33 cellular contexts compared by ENCODE assay signal in the genomic region with DNA sequence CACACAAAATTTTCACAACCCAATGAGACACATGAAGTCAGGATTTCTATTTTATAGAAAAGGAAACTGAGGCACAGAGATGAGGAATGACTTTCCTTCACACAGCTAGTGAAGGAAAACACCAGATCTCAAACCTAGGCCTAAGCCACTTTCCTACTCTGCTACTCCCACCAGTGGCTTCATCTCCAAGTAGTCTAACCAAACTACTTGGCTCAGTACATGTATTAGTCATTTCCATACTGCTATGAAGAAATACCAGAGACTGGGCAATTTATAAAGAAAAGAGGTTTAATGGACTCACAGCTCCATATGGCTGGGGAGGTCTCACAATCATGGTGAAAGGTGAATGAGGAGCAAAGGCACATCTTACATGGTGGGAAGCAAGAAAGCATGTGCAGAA.
A peak's percentile ranks its signal among the peaks of the same experiment; 100 is the strongest.
DNase-seq lines count a peak whose midpoint lies in the region; ATAC-seq and TF ChIP-seq lines count a peak whose summit lies in the region.
"Had no signal": no experiment of that assay in that cellular context is flagged by ENCODE, and none has a peak within 500 bp of the region (broad histone marks: within the 10 kb centered on the region; RNA-seq: fewer than 3 reads in every experiment).

No MANE protein-coding gene starts in this region.

- H3K4me3 ChIP-seq in astrocyte of the spinal cord (ENCODE audit: low read depth, low read length): no peak overlapping the region
- no peak overlapping the region for H3K4me3 ChIP-seq in fibroblast of mammary gland (ENCODE audit: control insufficient read depth, low read depth, low read length)
- H3K4me3 ChIP-seq in BE2C (ENCODE audit: low read depth, low read length): no peak overlapping the region
- H3K4me3 ChIP-seq: GM12878, HAP-1, left lung, neural progenitor cell, SJSA1, suprapubic skin, upper lobe of right lung had no signal

- TF ChIP-seq CTCF in astrocyte of the spinal cord (IDR thresholded peaks at IDR 0.05; ENCODE audit: low read depth, low read length) (no peak), fibroblast of mammary gland (conservative IDR thresholded peaks at IDR 0.05; ENCODE audit: control insufficient read depth, insufficient read depth, low read depth, low read length) (no peak), BE2C (IDR thresholded peaks at IDR 0.05; ENCODE audit: low read depth, low read length) (no peak)

- ATAC-seq in GM21576 (IDR thresholded peaks at IDR 0.05; ENCODE audit: unreplicated experiment): no peak
- ATAC-seq: activated naive CD4-positive, alpha-beta T cell treated with anti-CD3 and anti-CD28 coated beads, Interleukin-2, amount 50 U/mL, for 72 hours; esophagus mucosa; GM12878; left lung; upper lobe of right lung; WTC11 had no signal

- no peaks in the 10 kb centered on the region for H3K27me3 ChIP-seq in BE2C
- H3K27me3 ChIP-seq: left lung, neural progenitor cell, SJSA1, suprapubic skin, upper lobe of right lung had no signal

- H3K4me1 ChIP-seq in BE2C: no peaks in the 10 kb centered on the region
- H3K4me1 ChIP-seq: HAP-1, left lung, neural progenitor cell, parathyroid adenoma, suprapubic skin, upper lobe of right lung had no signal

- H3K36me3 ChIP-seq in BE2C: no peaks in the 10 kb centered on the region
- H3K36me3 ChIP-seq: HAP-1, left lung, neural progenitor cell, SJSA1, suprapubic skin, upper lobe of right lung had no signal

- peak; percentile 29 for DNase-seq in HCEC 1CT
- DNase-seq in astrocyte of the spinal cord (ENCODE audit: low read depth, low spot score): peak; percentile 28
- DNase-seq in fibroblast of mammary gland (ENCODE audit: low read depth): peak; percentile 76
- peak; percentile 28 for DNase-seq in stromal cell of bone marrow (ENCODE audit: low read depth)
- no peak for DNase-seq in NCI-H1436 (lab: John Stamatoyannopoulos, UW)
- no peak for DNase-seq in BE2C
- DNase-seq: activated CD4-positive, alpha-beta T cell treated with anti-CD3 and anti-CD28 coated beads, Interleukin-2, amount 10 ng/mL, durations not matched to agents 7 days and 5 days; activated effector memory CD4-positive, alpha-beta T cell treated with Interleukin-2 at 50 U/mL for 16 hours; activated T-cell treated with anti-CD3 and anti-CD28 coated beads, Interleukin-2, amount 50 U/mL, for 1 hour; aorta; Calu3; dermis blood vessel endothelial cell; DND-41; endodermal cell; islet precursor cell; Karpas-422; left lung; NCI-H1694; retina; small intestine; stimulated activated naive CD4-positive, alpha-beta T cell; T-helper 9 cell; upper lobe of right lung had no signal

- in situ Hi-C loops in astrocyte of the spinal cord (cut with HindIII; ENCODE audit: low sequenced_read_pairs): no loop called here

- H3K9me3 ChIP-seq in BE2C: no peaks in the 10 kb centered on the region
- H3K9me3 ChIP-seq: HAP-1, left lung, SJSA1, suprapubic skin, upper lobe of right lung had no signal

Comparison
In these comparisons a context has a peak if more than half of its experiments do, and no peak if none do; other contexts are left out.
1. DNase-seq: peak in HCEC 1CT (single experiment), astrocyte of the spinal cord (single experiment), fibroblast of mammary gland (single experiment) and stromal cell of bone marrow (single experiment); none in NCI-H1436 (single experiment) and BE2C (single experiment).